8 cellular contexts compared by ENCODE assay signal in genomic region chr7:76397409-76398183, GRCh38. TPM values are rescaled to one million over a fixed set of nuclear protein-coding genes. Genes with fewer than 3 reads are reported as not detected.
A peak's percentile ranks its signal among the peaks of the same experiment; 100 is the strongest.
DNase-seq lines count a peak whose midpoint lies in the region; ATAC-seq lines count a peak whose summit lies in the region.

No MANE protein-coding gene starts in this region.

- H3K27ac ChIP-seq in angular gyrus (ENCODE audit: low read depth, low read length) = peak overlapping the region; percentile 22

- no peaks in the 10 kb centered on the region for H3K36me3 Mint-ChIP-seq in T-helper 17 cell (ENCODE audit: low read depth)

- H3K4me1 Mint-ChIP-seq in T-helper 17 cell = peaks cover 11% of the 10 kb centered on the region

- H3K27ac Mint-ChIP-seq in T-helper 17 cell = no peak overlapping the region

- DNase-seq in EL (peak; percentile 64), T-helper 17 cell (peak; percentile 66 to 77 (median 75)), hypothalamus (lab: John Stamatoyannopoulos, UW) (peak in 47 of 51 donors; percentile 6 to 76 (median 51)), NCI-H1694 (lab: John Stamatoyannopoulos, UW) (no peak), NCI-H1105 (lab: John Stamatoyannopoulos, UW) (no peak)
- DNase-seq in Jurkat, Clone E6-1 (ENCODE audit: low read depth, low spot score) = peak; percentile 55
- DNase-seq in stimulated activated CD4-positive, alpha-beta T cell treated with anti-CD3 and anti-CD28 coated beads, Interleukin-12 subunit alpha, Interleukin-12 subunit beta, amount 100 ng/mL, for 24 hours (ENCODE audit: low read depth in 2 of 2) = peak; percentile 77 to 83

- peak; percentile 63 for ATAC-seq in T-helper 17 cell

- H3K9me3 ChIP-seq in T-helper 17 cell (ENCODE audit: control insufficient read depth, low read length, poor library complexity, severe bottlenecking) = no peaks in the 10 kb centered on the region

- H3K4me3 ChIP-seq in Jurkat, Clone E6-1 (ENCODE audit: low read length) = peak overlapping the region; percentile 58

- no peaks in the 10 kb centered on the region for H3K27me3 Mint-ChIP-seq in T-helper 17 cell

- peak overlapping the region; percentile 89 for H3K4me3 Mint-ChIP-seq in T-helper 17 cell

RNA-seq across cellular contexts. Expression of gene SSC4D, which starts 11.9 kb away (rescaled TPM):
- polyA plus RNA-seq in Jurkat, Clone E6-1 (2012; ENCODE audit: insufficient read depth, insufficient read length) = 6.2 TPM
- not detected for total RNA-seq in T-helper 17 cell

RNA-seq across cellular contexts. Expression of gene ZP3, which starts 27.2 kb away (rescaled TPM):
- polyA plus RNA-seq in Jurkat, Clone E6-1 (2012; ENCODE audit: insufficient read depth, insufficient read length) = 17.1 TPM
- 1 to 10 TPM; 6.1 to 9.9 TPM for total RNA-seq in T-helper 17 cell

RNA-seq across cellular contexts. Expression of gene YWHAG, which starts 38.8 kb away (rescaled TPM):
- 87.8 TPM for polyA plus RNA-seq in Jurkat, Clone E6-1 (2012; ENCODE audit: insufficient read depth, insufficient read length)
- 10 to 100 TPM; 26.0 to 32.7 TPM for total RNA-seq in T-helper 17 cell

Comparison
In these comparisons a context has a peak if more than half of its experiments do, and no peak if none do; other contexts are left out.
1. DNase-seq: peak in EL (single experiment), Jurkat, Clone E6-1 (single experiment), T-helper 17 cell (3 of 3), hypothalamus (47 of 51) and stimulated activated CD4-positive, alpha-beta T cell treated with anti-CD3 and anti-CD28 coated beads, Interleukin-12 subunit alpha, Interleukin-12 subunit beta, amount 100 ng/mL, for 24 hours (2 of 2); none in NCI-H1694 (single experiment) and NCI-H1105 (single experiment).